32 cellular contexts compared by ENCODE assay signal in the genomic region with DNA sequence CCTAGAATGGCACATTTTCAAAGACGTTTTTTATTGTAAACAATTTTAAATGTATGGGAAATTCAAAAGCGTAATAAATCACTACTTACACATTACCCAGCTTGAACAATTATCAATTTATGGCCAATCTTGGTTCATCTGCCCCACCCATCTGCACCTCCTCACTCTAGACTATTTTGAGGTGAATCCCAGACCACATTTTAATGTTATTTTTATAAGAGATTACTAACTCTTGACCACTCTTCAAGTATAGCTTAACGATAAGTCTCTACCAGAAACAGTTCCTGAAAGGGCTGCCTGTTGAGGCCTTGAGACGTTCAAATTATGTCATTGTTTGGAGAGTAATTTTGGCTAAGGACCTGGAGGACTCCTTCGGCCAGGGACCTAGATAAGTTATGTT. TPM values are rescaled to one million over a fixed set of nuclear protein-coding genes. Genes with fewer than 3 reads are reported as not detected.
"Had no signal": no experiment of that assay in that cellular context is flagged by ENCODE, and none has a peak within 500 bp of the region (broad histone marks: within the 10 kb centered on the region; RNA-seq: fewer than 3 reads in every experiment).

No MANE protein-coding gene starts in this region.

- H3K36me3 ChIP-seq: adrenal gland, breast epithelium, Peyer's patch, SJSA1 had no signal

- H3K4me1 ChIP-seq: adrenal gland, body of pancreas, breast epithelium, Peyer's patch had no signal

- H3K9me3 Mint-ChIP-seq: activated CD4-positive, alpha-beta T cell treated with anti-CD3 and anti-CD28 coated beads, Interleukin-2, amount 10 ng/mL, durations not matched to agents 7 days and 5 days; activated naive CD4-positive, alpha-beta T cell treated with anti-CD3 and anti-CD28 coated beads, Interleukin-2, amount 50 U/mL, for 24 hours; activated naive CD8-positive, alpha-beta T cell treated with anti-CD3 and anti-CD28 coated beads, Interleukin-2, amount 10 ng/mL, durations not matched to agents 7 days and 5 days; activated T-cell treated with anti-CD3 and anti-CD28 coated beads, Interleukin-2, amount 50 U/mL, for 24 hours; activated T-helper 2 cell treated with anti-CD3 and anti-CD28 coated beads, Interferon-gamma antibody, Interleukin-2, Interleukin-4, amounts not matched to agents 10 μg/mL and 5 μg/mL and 100 μg/mL, durations not matched to agents 14 hours and 24 hours and 36 hours; T-helper 1 cell treated with Interleukin-12 subunit alpha and Interleukin-12 subunit beta and Interleukin-4 antibody, amounts not matched to agents 30 μg/mL and 1 μg/mL, for 36 hours; T-helper 2 cell treated with Interferon-gamma antibody and Interleukin-4, amounts not matched to agents 5 μg/mL and 100 μg/mL, for 36 hours had no signal

- DNase-seq: activated CD4-positive, alpha-beta T cell treated with anti-CD3 and anti-CD28 coated beads for 36 hours; activated CD4-positive, alpha-beta T cell treated with anti-CD3 and anti-CD28 coated beads, Interleukin-2, amount 10 ng/mL, durations not matched to agents 7 days and 5 days; activated CD4-positive, alpha-beta T cell treated with anti-CD3 and anti-CD28 coated beads, Interleukin-2, amount 50 U/mL, for 48 hours; activated CD8-positive, alpha-beta T cell treated with anti-CD3 and anti-CD28 coated beads, Interleukin-2, amount 10 ng/mL, durations not matched to agents 7 days and 5 days; activated gamma-delta T cell; activated naive CD4-positive, alpha-beta T cell treated with Interleukin-2 at 50 U/mL for 16 hours; activated naive CD8-positive, alpha-beta T cell treated with anti-CD3 and anti-CD28 coated beads, Interleukin-2, amount 10 ng/mL, durations not matched to agents 7 days and 5 days; activated T-cell treated with anti-CD3 and anti-CD28 coated beads, Interleukin-2, amount 50 U/mL, for 24 hours; adrenal gland; body of pancreas; Karpas-422; NCI-H1105; NCI-H146; NCI-H187 treated with DMSO at 0.1 percent for 48 hours; NCI-H2081; NCI-H2171 treated with DMSO at 0.1 percent for 48 hours; NCI-H345; NCI-H524 treated with DMSO at 0.1 percent for 48 hours; Peyer's patch; RPMI8226; SHP77 treated with DMSO at 0.1 percent for 48 hours; SK-N-SH had no signal

- H3K27ac Mint-ChIP-seq: activated CD4-positive, alpha-beta T cell treated with anti-CD3 and anti-CD28 coated beads for 36 hours; activated CD4-positive, alpha-beta T cell treated with anti-CD3 and anti-CD28 coated beads, Interleukin-2, amount 10 ng/mL, durations not matched to agents 7 days and 5 days; activated CD8-positive, alpha-beta T cell treated with anti-CD3 and anti-CD28 coated beads, Interleukin-2, amount 10 ng/mL, durations not matched to agents 7 days and 5 days; activated naive CD4-positive, alpha-beta T cell treated with anti-CD3 and anti-CD28 coated beads, Interleukin-2, amount 50 U/mL, for 24 hours; activated naive CD8-positive, alpha-beta T cell treated with anti-CD3 and anti-CD28 coated beads, Interleukin-2, amount 10 ng/mL, durations not matched to agents 7 days and 5 days; activated T-cell treated with anti-CD3 and anti-CD28 coated beads, Interleukin-2, amount 50 U/mL, for 24 hours; activated T-helper 2 cell treated with anti-CD3 and anti-CD28 coated beads, Interferon-gamma antibody, Interleukin-2, Interleukin-4, amounts not matched to agents 10 μg/mL and 5 μg/mL and 100 μg/mL, durations not matched to agents 14 hours and 24 hours and 36 hours; T-helper 1 cell treated with Interleukin-12 subunit alpha and Interleukin-12 subunit beta and Interleukin-4 antibody, amounts not matched to agents 30 μg/mL and 1 μg/mL, for 36 hours; T-helper 2 cell treated with Interferon-gamma antibody and Interleukin-4, amounts not matched to agents 5 μg/mL and 100 μg/mL, for 36 hours; WTC11 had no signal

- FAIRE-seq: astrocyte, TTC549 had no signal

- H3K36me3 Mint-ChIP-seq: activated naive CD4-positive, alpha-beta T cell treated with anti-CD3 and anti-CD28 coated beads, Interleukin-2, amount 50 U/mL, for 24 hours; activated naive CD8-positive, alpha-beta T cell treated with anti-CD3 and anti-CD28 coated beads, Interleukin-2, amount 10 ng/mL, durations not matched to agents 7 days and 5 days; WTC11 had no signal

- H3K4me1 Mint-ChIP-seq: activated CD4-positive, alpha-beta T cell treated with anti-CD3 and anti-CD28 coated beads for 36 hours; activated CD4-positive, alpha-beta T cell treated with anti-CD3 and anti-CD28 coated beads, Interleukin-2, amount 10 ng/mL, durations not matched to agents 7 days and 5 days; activated naive CD4-positive, alpha-beta T cell treated with anti-CD3 and anti-CD28 coated beads, Interleukin-2, amount 50 U/mL, for 24 hours; activated naive CD8-positive, alpha-beta T cell treated with anti-CD3 and anti-CD28 coated beads, Interleukin-2, amount 10 ng/mL, durations not matched to agents 7 days and 5 days; WTC11 had no signal

- H3K27me3 Mint-ChIP-seq: activated CD4-positive, alpha-beta T cell treated with anti-CD3 and anti-CD28 coated beads for 36 hours had no signal

- H3K4me3 Mint-ChIP-seq: activated CD4-positive, alpha-beta T cell treated with anti-CD3 and anti-CD28 coated beads for 36 hours; activated CD4-positive, alpha-beta T cell treated with anti-CD3 and anti-CD28 coated beads, Interleukin-2, amount 10 ng/mL, durations not matched to agents 7 days and 5 days; activated CD8-positive, alpha-beta T cell treated with anti-CD3 and anti-CD28 coated beads, Interleukin-2, amount 10 ng/mL, durations not matched to agents 7 days and 5 days; activated naive CD4-positive, alpha-beta T cell treated with anti-CD3 and anti-CD28 coated beads, Interleukin-2, amount 50 U/mL, for 24 hours; activated naive CD8-positive, alpha-beta T cell treated with anti-CD3 and anti-CD28 coated beads, Interleukin-2, amount 10 ng/mL, durations not matched to agents 7 days and 5 days; activated T-cell treated with anti-CD3 and anti-CD28 coated beads, Interleukin-2, amount 50 U/mL, for 24 hours; T-helper 1 cell treated with Interleukin-12 subunit alpha and Interleukin-12 subunit beta and Interleukin-4 antibody, amounts not matched to agents 30 μg/mL and 1 μg/mL, for 36 hours; T-helper 2 cell treated with Interferon-gamma antibody and Interleukin-4, amounts not matched to agents 5 μg/mL and 100 μg/mL, for 36 hours; WTC11 had no signal

- H3K27ac ChIP-seq: adrenal gland, body of pancreas, breast epithelium, Peyer's patch, SJSA1 had no signal

- H3K27me3 ChIP-seq: adrenal gland, body of pancreas, breast epithelium, Peyer's patch had no signal

- H3K4me2 ChIP-seq: SK-N-SH had no signal

- ATAC-seq: activated CD4-positive, alpha-beta T cell treated with anti-CD3 and anti-CD28 coated beads for 36 hours; activated CD4-positive, CD25-positive, alpha-beta regulatory T cell treated with anti-CD3 and anti-CD28 coated beads, Interleukin-2, amount 50 U/mL, for 24 hours; activated CD8-positive, alpha-beta T cell treated with anti-CD3 and anti-CD28 coated beads, Interleukin-2, amount 10 ng/mL, durations not matched to agents 7 days and 5 days; body of pancreas; WTC11 had no signal

- H3K4me3 ChIP-seq: adrenal gland, body of pancreas, breast epithelium, Peyer's patch, SJSA1 had no signal

- H3K9me2 ChIP-seq: SK-N-SH had no signal

- H3K9ac ChIP-seq: SK-N-SH had no signal

- H3K9me3 ChIP-seq: adrenal gland, body of pancreas, breast epithelium, Peyer's patch, SJSA1, SK-N-SH had no signal

RNA-seq across cellular contexts. Expression of a gene that starts 33.2 kb away (rescaled TPM):
- total RNA-seq: activated T-helper 2 cell treated with anti-CD3 and anti-CD28 coated beads, Interferon-gamma antibody, Interleukin-2, Interleukin-4, amounts not matched to agents 10 μg/mL and 5 μg/mL and 100 μg/mL, durations not matched to agents 14 hours and 24 hours and 36 hours had no signal
